11 cellular contexts compared by ENCODE assay signal in genomic region chr5:56561-57290, GRCh38. TPM values are rescaled to one million over a fixed set of nuclear protein-coding genes. Genes with fewer than 3 reads are reported as not detected.
DNase-seq lines count a peak whose midpoint lies in the region; ATAC-seq and TF ChIP-seq lines count a peak whose summit lies in the region.
"Had no signal": no experiment of that assay in that cellular context is flagged by ENCODE, and none has a peak within 500 bp of the region (broad histone marks: within the 10 kb centered on the region; RNA-seq: fewer than 3 reads in every experiment).

No MANE protein-coding gene starts in this region.

- no peaks in the 10 kb centered on the region for H3K4me1 ChIP-seq in A673 (ENCODE audit: insufficient read depth, low read length, poor library complexity, severe bottlenecking)
- no peaks in the 10 kb centered on the region for H3K4me1 ChIP-seq in HEK293 (ENCODE audit: control insufficient read depth, insufficient read depth, low read length)
- no peaks in the 10 kb centered on the region for H3K4me1 ChIP-seq in RWPE2 (ENCODE audit: insufficient read depth, poor library complexity, severe bottlenecking)

- intact Hi-C loops in A673 (cut with micrococcal nuclease; ENCODE audit: unreplicated experiment) = no loop called here

- POLR2A ChIA-PET in A673 (lab: Charles Lee; ENCODE audit: low non-redundant PET) (no interaction called here), HEK293 (lab: Yijun Ruan, JAX) (interaction anchor here (1.0 kb wide), 1 partner anchor 131 kb away, joined by 3 read pairs; no protein-coding TSS in a partner anchor)

- peak; percentile 63 for ATAC-seq in RWPE2 (ENCODE audit: low read depth)
- no peak for ATAC-seq in GM21786 (IDR thresholded peaks at IDR 0.05; ENCODE audit: unreplicated experiment)

- no TSS peak for BruUV-seq in A673 (replicated peaks; lab: Mats Ljungman, UMichigan)

- peak; percentile 42 for DNase-seq in A673 (ENCODE audit: low spot score)
- DNase-seq in RWPE2 (ENCODE audit: low spot score) = no peak
- peak; percentile 31 for DNase-seq in fibroblast of the aortic adventitia (ENCODE audit: low read depth)
- no peak for DNase-seq in retina
- DNase-seq in NCI-H446 (lab: John Stamatoyannopoulos, UW) = no peak
- DNase-seq in T1000 (lab: John Stamatoyannopoulos, UW) = no peak
- DNase-seq: activated effector memory CD4-positive, alpha-beta T cell treated with Interleukin-2 at 50 U/mL for 16 hours; Calu3; foreskin melanocyte had no signal

- H3K27ac ChIP-seq in A673 (ENCODE audit: low read depth, low read length, poor library complexity, severe bottlenecking) (no peak overlapping the region), HEK293 (ENCODE audit: extremely low read depth, low read depth, low read length) (no peak overlapping the region), RWPE2 (ENCODE audit: poor library complexity, severe bottlenecking) (no peak overlapping the region)

- H3K27me3 ChIP-seq in A673 (replicated peaks; ENCODE audit: insufficient read depth, low read depth, low read length, poor library complexity) (peaks cover 55% of the 10 kb centered on the region), RWPE2 (ENCODE audit: insufficient read depth, poor library complexity, severe bottlenecking) (peaks cover 54% of the 10 kb centered on the region)

- H3K36me3 ChIP-seq in A673 (ENCODE audit: insufficient read depth, low read length, poor library complexity, severe bottlenecking) (no peaks in the 10 kb centered on the region), HEK293 (ENCODE audit: control insufficient read depth in 2 of 2, insufficient read depth in 1 of 2, low read length in 2 of 2) (no peaks in the 10 kb centered on the region), RWPE2 (ENCODE audit: low read depth) (no peaks in the 10 kb centered on the region)

- H3K4me3 ChIP-seq in A673 (ENCODE audit: low read depth, low read length, poor library complexity, severe bottlenecking) (no peak overlapping the region), HEK293 (ENCODE audit: low read depth, low read length) (no peak overlapping the region), RWPE2 (ENCODE audit: severe bottlenecking) (no peak overlapping the region), fibroblast of the aortic adventitia (ENCODE audit: low read depth, low read length) (no peak overlapping the region)

- TF ChIP-seq CTCF in A673 (conservative IDR thresholded peaks at IDR 0.05; ENCODE audit: low read depth, low read length) = no peak
- TF ChIP-seq CTCF in HEK293 (tag by site-specific recombination; IDR thresholded peaks at IDR 0.05) = no peak
- no peak for TF ChIP-seq CTCF in RWPE2 (IDR thresholded peaks at IDR 0.05; ENCODE audit: poor library complexity, severe bottlenecking)
- TF ChIP-seq CTCF in fibroblast of the aortic adventitia (IDR thresholded peaks at IDR 0.05; ENCODE audit: insufficient read depth, low read length) = no peak

- no peaks in the 10 kb centered on the region for H3K9me3 ChIP-seq in A673 (ENCODE audit: low read depth, low read length, poor library complexity, severe bottlenecking)
- no peaks in the 10 kb centered on the region for H3K9me3 ChIP-seq in HEK293 (ENCODE audit: control insufficient read depth, insufficient read depth, low read depth, low read length)
- H3K9me3 ChIP-seq in RWPE2 (ENCODE audit: severe bottlenecking) = no peaks in the 10 kb centered on the region

- CTCF ChIA-PET in A673 (lab: Charles Lee) (no interaction called here), HEK293 (lab: Yijun Ruan, JAX) (interaction anchor here (0.6 to 0.9 kb wide), 2 partner anchors 36 to 75 kb away, joined by 3 read pairs; no protein-coding TSS in a partner anchor)

TF ChIP-seq in HEK293, 187 proteins besides CTCF, POLR2A, EP300 and RAD21:
- TF ChIP-seq ZNF600 (tag by site-specific recombination; IDR thresholded peaks at IDR 0.05) (peak; percentile 72), REST (tag by site-specific recombination; IDR thresholded peaks at IDR 0.05) (peak; percentile 98), PRDM1 (tag by site-specific recombination; IDR thresholded peaks at IDR 0.05) (0 out of 2 replicates have a peak, but pooled peaks have one; percentile 33), ZFP69B (tag by site-specific recombination; IDR thresholded peaks at IDR 0.05) (no peak), PRDM4 (tag by site-specific recombination; IDR thresholded peaks at IDR 0.05) (no peak)

RNA-seq across cellular contexts. Expression of gene PLEKHG4B, which starts 35.2 kb away (rescaled TPM):
- 0.28 and 0.33 TPM in 2 replicates for total RNA-seq in A673 (2021)
- not detected in 2 replicates for total RNA-seq in fibroblast of the aortic adventitia (ENCODE audit: low replicate concordance)

Comparison
In these comparisons a context has a peak if more than half of its experiments do, and no peak if none do; other contexts are left out.
1. DNase-seq: peak in A673 (single experiment) and fibroblast of the aortic adventitia (single experiment); none in RWPE2 (single experiment), retina (single experiment), NCI-H446 (0 of 2) and T1000 (single experiment).